Comparison of ENCODE assay signal across 1 cellular context in the genomic region with DNA sequence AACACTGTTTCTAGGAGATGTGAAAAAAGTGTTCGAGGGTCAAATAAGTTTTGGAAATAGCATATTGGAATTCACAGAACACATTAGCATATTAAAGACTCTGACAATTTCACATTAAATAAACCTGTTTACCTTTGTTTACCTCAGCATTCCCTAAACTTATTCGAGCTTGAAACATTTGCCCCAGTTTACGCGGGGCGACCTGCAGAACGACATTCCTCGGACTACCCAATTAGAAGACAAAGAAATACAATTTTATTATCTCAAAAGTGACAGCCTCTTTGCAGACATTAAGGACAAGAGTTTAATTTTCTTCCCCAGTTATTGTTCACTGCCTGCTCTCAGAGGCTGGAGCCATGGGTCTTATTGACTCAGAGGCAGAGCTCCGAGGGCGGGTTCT.
TF ChIP-seq lines count a peak whose summit lies in the region.

No MANE protein-coding gene starts in this region.

TF ChIP-seq in GM23338, 12 proteins besides CTCF, POLR2A, EP300 and RAD21 (continued from another document):
- TF ChIP-seq, protein P1, sequence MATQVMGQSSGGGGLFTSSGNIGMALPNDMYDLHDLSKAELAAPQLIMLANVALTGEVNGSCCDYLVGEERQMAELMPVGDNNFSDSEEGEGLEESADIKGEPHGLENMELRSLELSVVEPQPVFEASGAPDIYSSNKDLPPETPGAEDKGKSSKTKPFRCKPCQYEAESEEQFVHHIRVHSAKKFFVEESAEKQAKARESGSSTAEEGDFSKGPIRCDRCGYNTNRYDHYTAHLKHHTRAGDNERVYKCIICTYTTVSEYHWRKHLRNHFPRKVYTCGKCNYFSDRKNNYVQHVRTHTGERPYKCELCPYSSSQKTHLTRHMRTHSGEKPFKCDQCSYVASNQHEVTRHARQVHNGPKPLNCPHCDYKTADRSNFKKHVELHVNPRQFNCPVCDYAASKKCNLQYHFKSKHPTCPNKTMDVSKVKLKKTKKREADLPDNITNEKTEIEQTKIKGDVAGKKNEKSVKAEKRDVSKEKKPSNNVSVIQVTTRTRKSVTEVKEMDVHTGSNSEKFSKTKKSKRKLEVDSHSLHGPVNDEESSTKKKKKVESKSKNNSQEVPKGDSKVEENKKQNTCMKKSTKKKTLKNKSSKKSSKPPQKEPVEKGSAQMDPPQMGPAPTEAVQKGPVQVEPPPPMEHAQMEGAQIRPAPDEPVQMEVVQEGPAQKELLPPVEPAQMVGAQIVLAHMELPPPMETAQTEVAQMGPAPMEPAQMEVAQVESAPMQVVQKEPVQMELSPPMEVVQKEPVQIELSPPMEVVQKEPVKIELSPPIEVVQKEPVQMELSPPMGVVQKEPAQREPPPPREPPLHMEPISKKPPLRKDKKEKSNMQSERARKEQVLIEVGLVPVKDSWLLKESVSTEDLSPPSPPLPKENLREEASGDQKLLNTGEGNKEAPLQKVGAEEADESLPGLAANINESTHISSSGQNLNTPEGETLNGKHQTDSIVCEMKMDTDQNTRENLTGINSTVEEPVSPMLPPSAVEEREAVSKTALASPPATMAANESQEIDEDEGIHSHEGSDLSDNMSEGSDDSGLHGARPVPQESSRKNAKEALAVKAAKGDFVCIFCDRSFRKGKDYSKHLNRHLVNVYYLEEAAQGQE (IDR thresholded peaks at IDR 0.05; ENCODE audit: unreplicated experiment): no peak
